Comparison of ENCODE assay signal across 12 cellular contexts in the genomic region with DNA sequence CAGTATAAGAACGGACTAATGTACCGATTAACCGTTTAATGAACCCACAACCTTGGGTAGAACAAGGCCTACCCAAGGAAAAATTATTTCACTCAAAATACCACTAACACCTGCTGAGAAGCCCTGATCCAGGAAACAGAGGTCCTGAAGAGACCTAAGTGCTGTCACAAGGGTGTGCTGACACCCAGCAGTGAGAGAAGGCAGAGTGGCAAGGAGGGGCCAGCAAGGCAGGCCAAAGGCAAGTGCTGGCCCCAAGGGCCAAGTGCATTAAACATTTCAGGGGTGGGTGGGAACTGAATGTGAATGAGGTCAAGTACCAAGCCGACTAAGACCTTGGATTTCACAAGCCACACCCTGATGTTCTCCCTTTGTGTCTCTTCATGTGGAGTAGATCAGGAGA. TPM values are rescaled to one million over a fixed set of nuclear protein-coding genes. Genes with fewer than 3 reads are reported as not detected.
DNase-seq lines count a peak whose midpoint lies in the region; ATAC-seq and TF ChIP-seq lines count a peak whose summit lies in the region.
"Had no signal": no experiment of that assay in that cellular context is flagged by ENCODE, and none has a peak within 500 bp of the region (broad histone marks: within the 10 kb centered on the region; RNA-seq: fewer than 3 reads in every experiment).

No MANE protein-coding gene starts in this region.

- peaks cover 29% of the 10 kb centered on the region for H4K20me1 ChIP-seq in SU-DHL-6 (ENCODE audit: low read depth, low read length)

- H3K27ac Mint-ChIP-seq in activated T-cell treated with anti-CD3 and anti-CD28 coated beads, Interleukin-2, amount 50 U/mL, for 24 hours = peak overlapping the region; percentile 35
- peak overlapping the region; percentile 14 for H3K27ac Mint-ChIP-seq in glutamatergic neuron (ENCODE audit: unreplicated experiment)
- H3K27ac Mint-ChIP-seq in stimulated activated effector memory CD8-positive, alpha-beta T cell treated with anti-CD3 and anti-CD28 coated beads, Interleukin-12 subunit alpha, Interleukin-12 subunit beta, amount 100 ng/mL, for 72 hours = peak overlapping the region; percentile 65
- H3K27ac Mint-ChIP-seq: neural progenitor cell had no signal

- H3K27me3 ChIP-seq in SU-DHL-6 (ENCODE audit: low read length) = no peaks in the 10 kb centered on the region
- H3K27me3 ChIP-seq: neural progenitor cell had no signal

- no peak for DNase-seq in activated T-cell treated with anti-CD3 and anti-CD28 coated beads, Interleukin-2, amount 50 U/mL, for 24 hours
- DNase-seq in activated T-cell treated with anti-CD3 and anti-CD28 coated beads, Interleukin-2, amount 50 U/mL, for 1 hour = no peak
- DNase-seq in glutamatergic neuron = no peak
- DNase-seq in stimulated activated effector memory CD8-positive, alpha-beta T cell treated with anti-CD3 and anti-CD28 coated beads, Interleukin-12 subunit alpha, Interleukin-12 subunit beta, amount 100 ng/mL, for 72 hours (ENCODE audit: low spot score in 2 of 2) = no peak
- no peak for DNase-seq in D341Med (ENCODE audit: low spot score)

- no peaks in the 10 kb centered on the region for H3K9me3 ChIP-seq in SU-DHL-6 (ENCODE audit: insufficient read depth, low read length)

- peaks cover 99% of the 10 kb centered on the region for H3K79me2 ChIP-seq in SU-DHL-6 (ENCODE audit: insufficient read depth, low read length)

- no peak overlapping the region for H3K4me2 ChIP-seq in SU-DHL-6 (ENCODE audit: low read depth, low read length, poor library complexity, severe bottlenecking)
- H3K4me2 ChIP-seq: neural progenitor cell had no signal

- TF ChIP-seq CTCF in SU-DHL-6 (IDR thresholded peaks at IDR 0.05; ENCODE audit: insufficient read depth, low read length, poor library complexity, severe bottlenecking) (no peak), glutamatergic neuron (IDR thresholded peaks at IDR 0.05; ENCODE audit: partially characterized antibody, unreplicated experiment) (no peak)

- no peaks in the 10 kb centered on the region for H3K9me3 Mint-ChIP-seq in activated T-cell treated with anti-CD3 and anti-CD28 coated beads, Interleukin-2, amount 50 U/mL, for 24 hours
- peaks cover 8% of the 10 kb centered on the region for H3K9me3 Mint-ChIP-seq in glutamatergic neuron (ENCODE audit: unreplicated experiment)
- no peaks in the 10 kb centered on the region for H3K9me3 Mint-ChIP-seq in stimulated activated effector memory CD8-positive, alpha-beta T cell treated with anti-CD3 and anti-CD28 coated beads, Interleukin-12 subunit alpha, Interleukin-12 subunit beta, amount 100 ng/mL, for 72 hours
- H3K9me3 Mint-ChIP-seq: CD4-positive, alpha-beta T cell; IgD-negative memory B cell; neural progenitor cell had no signal

- H2AFZ ChIP-seq in SU-DHL-6 (ENCODE audit: low read depth, low read length, severe bottlenecking) = no peak overlapping the region
- H2AFZ ChIP-seq: GM23248, neural progenitor cell had no signal

- H3K4me1 Mint-ChIP-seq in activated T-cell treated with anti-CD3 and anti-CD28 coated beads, Interleukin-2, amount 50 U/mL, for 24 hours (ENCODE audit: low read depth) = peaks cover 70% of the 10 kb centered on the region
- peaks cover 7% of the 10 kb centered on the region for H3K4me1 Mint-ChIP-seq in glutamatergic neuron (ENCODE audit: low read depth, unreplicated experiment)
- peaks cover 52% of the 10 kb centered on the region for H3K4me1 Mint-ChIP-seq in stimulated activated effector memory CD8-positive, alpha-beta T cell treated with anti-CD3 and anti-CD28 coated beads, Interleukin-12 subunit alpha, Interleukin-12 subunit beta, amount 100 ng/mL, for 72 hours
- H3K4me1 Mint-ChIP-seq: neural progenitor cell had no signal

- H3K4me3 Mint-ChIP-seq in activated T-cell treated with anti-CD3 and anti-CD28 coated beads, Interleukin-2, amount 50 U/mL, for 24 hours = no peak overlapping the region
- no peak overlapping the region for H3K4me3 Mint-ChIP-seq in glutamatergic neuron (ENCODE audit: unreplicated experiment)
- no peak overlapping the region for H3K4me3 Mint-ChIP-seq in stimulated activated effector memory CD8-positive, alpha-beta T cell treated with anti-CD3 and anti-CD28 coated beads, Interleukin-12 subunit alpha, Interleukin-12 subunit beta, amount 100 ng/mL, for 72 hours
- H3K4me3 Mint-ChIP-seq: neural progenitor cell had no signal

- 0 out of 2 replicates have a peak overlapping the region, but pooled peaks have one; percentile 9 for H3K9ac ChIP-seq in SU-DHL-6 (ENCODE audit: low read length)
- H3K9ac ChIP-seq: GM23248, neural progenitor cell had no signal

- H3F3A ChIP-seq in SU-DHL-6 (ENCODE audit: insufficient read depth) = peaks cover 8% of the 10 kb centered on the region; the same call in 1 of the 2 replicates

- peaks cover 85% of the 10 kb centered on the region for H3K36me3 Mint-ChIP-seq in activated T-cell treated with anti-CD3 and anti-CD28 coated beads, Interleukin-2, amount 50 U/mL, for 24 hours (ENCODE audit: low read depth)
- peaks cover 13% of the 10 kb centered on the region for H3K36me3 Mint-ChIP-seq in glutamatergic neuron (ENCODE audit: unreplicated experiment)
- H3K36me3 Mint-ChIP-seq in stimulated activated effector memory CD8-positive, alpha-beta T cell treated with anti-CD3 and anti-CD28 coated beads, Interleukin-12 subunit alpha, Interleukin-12 subunit beta, amount 100 ng/mL, for 72 hours = peaks cover 57% of the 10 kb centered on the region

- 0 out of 2 replicates have a peak, but pooled peaks cover 8% of the 10 kb centered on the region for H3K36me3 ChIP-seq in SU-DHL-6 (ENCODE audit: low read length)

- no peak for ATAC-seq in stimulated activated effector memory CD8-positive, alpha-beta T cell treated with anti-CD3 and anti-CD28 coated beads, Interleukin-12 subunit alpha, Interleukin-12 subunit beta, amount 100 ng/mL, for 72 hours
- ATAC-seq in GM21515 (IDR thresholded peaks at IDR 0.05; ENCODE audit: unreplicated experiment) = no peak
- ATAC-seq in HG03457 (IDR thresholded peaks at IDR 0.05; ENCODE audit: unreplicated experiment) = no peak

- no peaks in the 10 kb centered on the region for H3K9me2 ChIP-seq in SU-DHL-6 (replicated peaks; ENCODE audit: insufficient read depth, low read length)

- H3K27ac ChIP-seq in SU-DHL-6 (ENCODE audit: low read depth, low read length) = no peak overlapping the region
- H3K27ac ChIP-seq: GM23248, neural progenitor cell had no signal

- no peaks in the 10 kb centered on the region for H3K27me3 Mint-ChIP-seq in activated T-cell treated with anti-CD3 and anti-CD28 coated beads, Interleukin-2, amount 50 U/mL, for 24 hours
- H3K27me3 Mint-ChIP-seq in glutamatergic neuron (ENCODE audit: unreplicated experiment) = peaks cover 5% of the 10 kb centered on the region
- H3K27me3 Mint-ChIP-seq: CD4-positive, alpha-beta T cell; IgD-negative memory B cell had no signal

- H3K4me3 ChIP-seq in SU-DHL-6 (ENCODE audit: insufficient read depth, low read length, poor library complexity, severe bottlenecking) = no peak overlapping the region
- H3K4me3 ChIP-seq: GM23248, neural progenitor cell had no signal

RNA-seq across cellular contexts. Expression of a gene that starts 9.0 kb away (rescaled TPM):
- total RNA-seq in glutamatergic neuron (ENCODE audit: unreplicated experiment) = 77.7 TPM

RNA-seq across cellular contexts. Expression of a gene that starts 25.2 kb away (rescaled TPM):
- total RNA-seq in glutamatergic neuron (ENCODE audit: unreplicated experiment) = 63.5 TPM

Comparison
In these comparisons a context has a peak if more than half of its experiments do, and no peak if none do; other contexts are left out.
1. H3K27ac Mint-ChIP-seq: peak in every context shown above with its lines; median percentile 65 in stimulated activated effector memory CD8-positive, alpha-beta T cell treated with anti-CD3 and anti-CD28 coated beads, Interleukin-12 subunit alpha, Interleukin-12 subunit beta, amount 100 ng/mL, for 72 hours; 35 in activated T-cell treated with anti-CD3 and anti-CD28 coated beads, Interleukin-2, amount 50 U/mL, for 24 hours; 14 in glutamatergic neuron.